Comparison of ENCODE assay signal across 7 cellular contexts in the genomic region with DNA sequence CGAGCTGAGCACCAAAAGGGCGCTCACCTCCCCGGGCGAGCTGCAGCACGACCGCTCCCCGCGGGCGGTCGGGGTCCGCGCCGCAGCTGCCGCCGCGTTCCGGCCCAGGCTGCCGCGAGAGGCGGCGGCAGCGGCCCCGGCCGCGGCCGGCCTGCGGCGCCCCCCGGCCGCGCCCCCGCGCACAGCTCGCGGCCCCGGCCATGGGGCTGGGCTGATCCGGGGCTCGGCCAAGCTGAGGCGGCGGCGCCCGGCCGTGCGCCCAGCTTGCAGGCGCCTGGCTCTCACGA. TPM values are rescaled to one million over a fixed set of nuclear protein-coding genes. Genes with fewer than 3 reads are reported as not detected.
DNase-seq lines count a peak whose midpoint lies in the region; ATAC-seq and TF ChIP-seq lines count a peak whose summit lies in the region.

No MANE protein-coding gene starts in this region.

- peak; percentile 17 for ATAC-seq in GM19043 (IDR thresholded peaks at IDR 0.05; ENCODE audit: low read depth, unreplicated experiment)
- ATAC-seq in HG02885 (IDR thresholded peaks at IDR 0.05; ENCODE audit: poor library complexity, unreplicated experiment): peak; percentile 32
- peak; percentile 29 to 46 (median 38) for ATAC-seq in T-cell (replicated peaks in 1 of 4)
- peak; percentile 47 to 52 for ATAC-seq in gastrocnemius medialis

- TF ChIP-seq CTCF in cardiac muscle cell (IDR thresholded peaks at IDR 0.05; ENCODE audit: low read depth, low read length) (no peak), gastrocnemius medialis (IDR thresholded peaks at IDR 0.05 in 4 of 5, conservative IDR thresholded peaks at IDR 0.05 in 1 of 5) (no peak)

- H3K4me3 Mint-ChIP-seq in T-cell: peak overlapping the region in 2 of 3 donors; percentile 93 to 98

- H3K4me3 ChIP-seq in cardiac muscle cell: peak overlapping the region; percentile 96
- H3K4me3 ChIP-seq in gastrocnemius medialis: peak overlapping the region; percentile 58 to 73 (median 62)

- H3K4me1 ChIP-seq in cardiac muscle cell (ENCODE audit: low read depth) (peaks cover 17% of the 10 kb centered on the region), gastrocnemius medialis (peaks cover 13 to 14% of the 10 kb centered on the region in 2 donors)

- H3K27me3 Mint-ChIP-seq in T-cell: no peaks in the 10 kb centered on the region

- no peak for TF ChIP-seq POLR2A in gastrocnemius medialis (IDR thresholded peaks at IDR 0.05)

- intact Hi-C loops in gastrocnemius medialis (cut with DNase I; ENCODE audit: low total_unique reads): loop anchor here (5.0 to 10.0 kb wide), 2 partner anchors 45 to 187 kb away; a partner anchor contains a TSS

- H3K9me3 ChIP-seq in cardiac muscle cell (ENCODE audit: low read depth) (no peaks in the 10 kb centered on the region), gastrocnemius medialis (no peaks in the 10 kb centered on the region)

- H3K4me1 Mint-ChIP-seq in T-cell: peaks cover 36 to 45% (median 40%) of the 10 kb centered on the region in 3 donors

- H3K27ac Mint-ChIP-seq in T-cell: peak overlapping the region; percentile 91

- POLR2A ChIA-PET in T-cell (lab: Charles Lee): interaction anchor here (0.6 to 2.7 kb wide), 6 partner anchors 27 to 176 kb away, joined by 3 to 12 read pairs (median 4); a partner anchor contains a TSS

- peak in 2 of 34 experiments; percentile 6 to 18 for DNase-seq in T-cell
- no peak for DNase-seq in cardiac muscle cell (ENCODE audit: low read depth in 1 of 2, low spot score in 1 of 2)
- no peak for DNase-seq in gastrocnemius medialis
- no peak for DNase-seq in midbrain (lab: John Stamatoyannopoulos, UW)
- no peak for DNase-seq in SIG-M5 treated with dmso at 0.1 percent for 504 hours (lab: John Stamatoyannopoulos, UW; ENCODE audit: unreplicated experiment)

- in situ Hi-C loops in gastrocnemius medialis (cut with MboI; ENCODE audit: low sequenced_read_pairs in 4 of 4): no loop called here

- H3K9me3 Mint-ChIP-seq in T-cell: no peaks in the 10 kb centered on the region

- no peaks in the 10 kb centered on the region for H3K36me3 ChIP-seq in cardiac muscle cell
- no peaks in the 10 kb centered on the region for H3K36me3 ChIP-seq in gastrocnemius medialis

- H3K27me3 ChIP-seq in cardiac muscle cell: no peaks in the 10 kb centered on the region
- H3K27me3 ChIP-seq in gastrocnemius medialis: no peaks in the 10 kb centered on the region

- no peaks in the 10 kb centered on the region for H3K36me3 Mint-ChIP-seq in T-cell

- CTCF ChIA-PET in T-cell (lab: Charles Lee): interaction anchor here (0.6 to 3.9 kb wide), 30 partner anchors 9 to 778 kb away, joined by 3 to 63 read pairs (median 4); a partner anchor contains a TSS

- H3K27ac ChIP-seq in cardiac muscle cell (no peak overlapping the region), gastrocnemius medialis (peak overlapping the region in 3 of 4 donors; percentile 45 to 60 (median 60))

RNA-seq across cellular contexts. Expression of a gene that starts 0.2 kb away (rescaled TPM):
- total RNA-seq in T-cell: 10 to 100 TPM in 4 of 5 donors, 1 to 10 TPM in 1; 6.7 to 16.2 (median 14.4) TPM
- 9.7 and 12.2 TPM in 2 replicates for total RNA-seq in cardiac muscle cell
- polyA plus RNA-seq in cardiac muscle cell: 5.4 and 11.3 TPM in 2 replicates
- total RNA-seq in gastrocnemius medialis: 1 to 10 TPM in 3 of 4 donors, under 1 TPM in 1; 0.41 to 3.6 (median 1.5) TPM
